ENCODE assay signal across 8 cellular contexts in the genomic region with DNA sequence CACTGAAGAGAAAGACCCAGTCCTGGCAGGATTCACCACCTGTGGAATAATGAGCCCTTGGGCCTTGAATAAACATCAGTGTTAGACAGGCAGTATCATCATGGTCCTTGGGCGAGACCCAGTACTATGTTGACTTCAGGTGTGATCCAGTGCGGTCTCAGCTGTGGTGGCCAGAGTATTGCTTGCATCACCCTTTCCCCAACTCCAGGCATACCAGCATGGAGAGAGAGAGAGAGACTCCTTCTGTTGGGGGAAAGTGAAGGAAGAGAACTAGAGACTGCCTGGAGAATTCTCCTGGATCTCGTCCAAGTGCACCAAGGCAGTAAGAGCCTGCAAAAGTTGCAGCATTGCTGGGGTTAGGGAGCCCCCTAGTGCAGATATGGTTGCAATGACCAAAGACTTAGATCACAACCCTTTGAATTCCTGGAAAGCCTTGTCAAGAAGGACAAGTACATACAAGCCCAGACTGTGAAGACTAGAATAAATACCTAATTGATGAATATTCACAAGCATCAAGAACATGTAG.
DNase-seq lines count a peak whose midpoint lies in the region; ATAC-seq and TF ChIP-seq lines count a peak whose summit lies in the region.

No MANE protein-coding gene starts in this region.

- no peaks in the 10 kb centered on the region for H3K36me3 ChIP-seq in tibial artery

- intact Hi-C loops in tibial artery (cut with DNase I; ENCODE audit: low total_unique reads) = no loop called here

- no peaks in the 10 kb centered on the region for H3K27me3 ChIP-seq in tibial artery

- H3K4me1 Mint-ChIP-seq in naive thymus-derived CD8-positive, alpha-beta T cell = no peaks in the 10 kb centered on the region

- H3K4me3 ChIP-seq in epithelial cell of proximal tubule (ENCODE audit: low read depth, low read length) (no peak overlapping the region), tibial artery (no peak overlapping the region)

- ATAC-seq in naive thymus-derived CD8-positive, alpha-beta T cell = peak in 1 of 2 donors; percentile 56
- ATAC-seq in HG03135 (IDR thresholded peaks at IDR 0.05; ENCODE audit: unreplicated experiment) = no peak

- POLR2A ChIA-PET in naive thymus-derived CD8-positive, alpha-beta T cell (lab: Charles Lee) = no interaction called here

- no peaks in the 10 kb centered on the region for H3K4me1 ChIP-seq in tibial artery

- H3K9me3 ChIP-seq in tibial artery = no peaks in the 10 kb centered on the region

- no peak overlapping the region for H3K27ac Mint-ChIP-seq in naive thymus-derived CD8-positive, alpha-beta T cell

- peaks cover 0 to 5% (median 0%) of the 10 kb centered on the region in 3 donors for H3K36me3 Mint-ChIP-seq in naive thymus-derived CD8-positive, alpha-beta T cell

- peak; percentile 73 for TF ChIP-seq CTCF in epithelial cell of proximal tubule (conservative IDR thresholded peaks at IDR 0.05; ENCODE audit: low read depth, low read length)
- TF ChIP-seq CTCF in tibial artery (IDR thresholded peaks at IDR 0.05) = peak; percentile 43 to 49

- H3K27me3 Mint-ChIP-seq in naive thymus-derived CD8-positive, alpha-beta T cell = peaks cover under 1 to 27% (median 13%) of the 10 kb centered on the region in 5 donors

- DNase-seq in DMS53 treated with DMSO at 0.1 percent for 48 hours (lab: John Stamatoyannopoulos, UW; ENCODE audit: unreplicated experiment) (peak; percentile 62), HK-2 (ENCODE audit: unreplicated experiment) (peak; percentile 48), NCI-H526 treated with DMSO at 0.1 percent for 48 hours (lab: John Stamatoyannopoulos, UW) (peak; percentile 93), epithelial cell of proximal tubule (ENCODE audit: low read depth) (peak; percentile 36), tibial artery (peak; percentile 46 to 73)
- DNase-seq in activated CD4-positive, alpha-beta T cell treated with anti-CD3 and anti-CD28 coated beads, Interleukin-2, amount 50 U/mL, for 1 hour = peak; percentile 23
- peak; percentile 7 to 71 (median 30) for DNase-seq in naive thymus-derived CD8-positive, alpha-beta T cell

- H3K4me3 Mint-ChIP-seq in naive thymus-derived CD8-positive, alpha-beta T cell = no peak overlapping the region

- peaks cover 0 to 15% (median 6%) of the 10 kb centered on the region in 9 donors for H3K9me3 Mint-ChIP-seq in naive thymus-derived CD8-positive, alpha-beta T cell

- no peak overlapping the region for H3K27ac ChIP-seq in tibial artery

Comparison
In these comparisons a context has a peak if more than half of its experiments do, and no peak if none do; other contexts are left out.
1. DNase-seq: peak in every context shown above with its lines; median percentile 93 in NCI-H526 treated with DMSO at 0.1 percent for 48 hours; 62 in DMS53 treated with DMSO at 0.1 percent for 48 hours; 60 in tibial artery; 48 in HK-2; 36 in epithelial cell of proximal tubule; 30 in naive thymus-derived CD8-positive, alpha-beta T cell; 23 in activated CD4-positive, alpha-beta T cell treated with anti-CD3 and anti-CD28 coated beads, Interleukin-2, amount 50 U/mL, for 1 hour.